Comparison of ENCODE assay signal across 25 cellular contexts in genomic region chr16:22937169-22937568, GRCh38.
"Had no signal": no experiment of that assay in that cellular context is flagged by ENCODE, and none has a peak within 500 bp of the region (broad histone marks: within the 10 kb centered on the region; RNA-seq: fewer than 3 reads in every experiment).

No MANE protein-coding gene starts in this region.

- H3K4me3 ChIP-seq: ascending aorta, body of pancreas, cardiac muscle cell had no signal

- DNase-seq: activated CD4-positive, alpha-beta T cell treated with anti-CD3 and anti-CD28 coated beads for 36 hours; activated CD8-positive, alpha-beta T cell treated with anti-CD3 and anti-CD28 coated beads, Interleukin-2, amount 10 ng/mL, durations not matched to agents 7 days and 5 days; activated effector memory CD4-positive, alpha-beta T cell treated with Interleukin-2 at 50 U/mL for 16 hours; activated naive CD4-positive, alpha-beta T cell; activated naive CD8-positive, alpha-beta T cell treated with anti-CD3 and anti-CD28 coated beads, Interleukin-2, amount 50 U/mL, for 24 hours; activated T-cell treated with anti-CD3 and anti-CD28 coated beads, Interleukin-2, amount 50 U/mL, for 24 hours; amniotic stem cell; body of pancreas; Karpas-422; NCI-H1105; NCI-H1436; NCI-H1694 treated with DMSO at 0.1 percent for 48 hours; NCI-H2029 treated with DMSO at 0.1 percent for 48 hours; NCI-H345; NCI-H510A; NCI-H526 treated with DMSO at 0.1 percent for 48 hours; NCI-H82; SK-N-SH; T-helper 1 cell; WERI-Rb-1 had no signal

- H3K36me3 ChIP-seq: ascending aorta, cardiac muscle cell, WERI-Rb-1 had no signal

- H3K9ac ChIP-seq: SK-N-SH had no signal

- H3K4me1 ChIP-seq: ascending aorta, body of pancreas had no signal

- ATAC-seq: activated CD4-positive, alpha-beta T cell treated with anti-CD3 and anti-CD28 coated beads for 36 hours; activated CD8-positive, alpha-beta T cell treated with anti-CD3 and anti-CD28 coated beads, Interleukin-2, amount 10 ng/mL, durations not matched to agents 7 days and 5 days; activated naive CD8-positive, alpha-beta T cell treated with anti-CD3 and anti-CD28 coated beads, Interleukin-2, amount 50 U/mL, for 24 hours; body of pancreas; Right ventricle myocardium inferior had no signal

- H3K4me2 ChIP-seq: SK-N-SH had no signal

- H3K9me3 ChIP-seq: ascending aorta, body of pancreas, SK-N-SH had no signal

- H3K9me3 Mint-ChIP-seq: activated naive CD4-positive, alpha-beta T cell treated with anti-CD3 and anti-CD28 coated beads, Interleukin-2, amount 50 U/mL, for 24 hours; activated naive CD8-positive, alpha-beta T cell treated with anti-CD3 and anti-CD28 coated beads, Interleukin-2, amount 50 U/mL, for 24 hours; activated T-cell treated with anti-CD3 and anti-CD28 coated beads, Interleukin-2, amount 50 U/mL, for 24 hours; activated T-helper 1 cell treated with anti-CD3 and anti-CD28 coated beads, Interleukin-12 subunit alpha, Interleukin-12 subunit beta, Interleukin-2, Interleukin-4 antibody, amounts not matched to agents 30 ng/mL and 10 ng/mL and 1 ng/mL, durations not matched to agents 14 hours and 24 hours and 36 hours had no signal

- H3K36me3 Mint-ChIP-seq: activated naive CD4-positive, alpha-beta T cell treated with anti-CD3 and anti-CD28 coated beads, Interleukin-2, amount 50 U/mL, for 24 hours had no signal

- H3K4me1 Mint-ChIP-seq: activated CD4-positive, alpha-beta T cell treated with anti-CD3 and anti-CD28 coated beads for 36 hours; activated naive CD4-positive, alpha-beta T cell treated with anti-CD3 and anti-CD28 coated beads, Interleukin-2, amount 50 U/mL, for 24 hours had no signal

- H3K27ac ChIP-seq: ascending aorta, body of pancreas, cardiac muscle cell, WERI-Rb-1 had no signal

- H3K27ac Mint-ChIP-seq: activated CD4-positive, alpha-beta T cell treated with anti-CD3 and anti-CD28 coated beads for 36 hours; activated CD8-positive, alpha-beta T cell treated with anti-CD3 and anti-CD28 coated beads, Interleukin-2, amount 10 ng/mL, durations not matched to agents 7 days and 5 days; activated naive CD4-positive, alpha-beta T cell treated with anti-CD3 and anti-CD28 coated beads, Interleukin-2, amount 50 U/mL, for 24 hours; activated naive CD8-positive, alpha-beta T cell treated with anti-CD3 and anti-CD28 coated beads, Interleukin-2, amount 50 U/mL, for 24 hours; activated T-cell treated with anti-CD3 and anti-CD28 coated beads, Interleukin-2, amount 50 U/mL, for 24 hours; activated T-helper 1 cell treated with anti-CD3 and anti-CD28 coated beads, Interleukin-12 subunit alpha, Interleukin-12 subunit beta, Interleukin-2, Interleukin-4 antibody, amounts not matched to agents 30 ng/mL and 10 ng/mL and 1 ng/mL, durations not matched to agents 14 hours and 24 hours and 36 hours had no signal

- H3K4me3 Mint-ChIP-seq: activated CD4-positive, alpha-beta T cell treated with anti-CD3 and anti-CD28 coated beads for 36 hours; activated CD8-positive, alpha-beta T cell treated with anti-CD3 and anti-CD28 coated beads, Interleukin-2, amount 10 ng/mL, durations not matched to agents 7 days and 5 days; activated naive CD4-positive, alpha-beta T cell treated with anti-CD3 and anti-CD28 coated beads, Interleukin-2, amount 50 U/mL, for 24 hours; activated naive CD8-positive, alpha-beta T cell treated with anti-CD3 and anti-CD28 coated beads, Interleukin-2, amount 50 U/mL, for 24 hours; activated T-cell treated with anti-CD3 and anti-CD28 coated beads, Interleukin-2, amount 50 U/mL, for 24 hours; activated T-helper 1 cell treated with anti-CD3 and anti-CD28 coated beads, Interleukin-12 subunit alpha, Interleukin-12 subunit beta, Interleukin-2, Interleukin-4 antibody, amounts not matched to agents 30 ng/mL and 10 ng/mL and 1 ng/mL, durations not matched to agents 14 hours and 24 hours and 36 hours had no signal

- H3K27me3 ChIP-seq: ascending aorta, body of pancreas had no signal
